ENCODE assay signal across 17 cellular contexts in the genomic region with DNA sequence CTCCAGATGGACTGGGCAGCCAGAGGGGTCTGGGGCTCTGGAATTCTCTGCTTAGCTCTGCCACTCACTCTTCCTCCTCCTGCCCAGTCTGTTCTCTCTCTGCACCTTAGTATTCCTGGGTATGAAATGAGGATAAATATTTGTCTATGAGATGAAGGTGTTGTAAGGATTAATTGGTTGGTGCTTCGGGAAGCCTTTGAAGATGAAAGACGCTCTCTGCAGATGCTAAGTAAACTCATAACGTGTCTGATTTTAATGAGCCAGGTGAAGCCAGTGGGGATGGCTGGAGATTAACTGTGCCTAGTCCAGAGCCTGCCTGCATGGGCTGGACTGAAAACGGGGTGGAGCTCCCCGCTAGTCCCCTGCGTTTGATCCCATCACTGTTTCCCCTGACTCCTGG. TPM values are rescaled to one million over a fixed set of nuclear protein-coding genes. Genes with fewer than 3 reads are reported as not detected.
DNase-seq lines count a peak whose midpoint lies in the region; ATAC-seq, FAIRE-seq and TF ChIP-seq lines count a peak whose summit lies in the region.
"Had no signal": no experiment of that assay in that cellular context is flagged by ENCODE, and none has a peak within 500 bp of the region (broad histone marks: within the 10 kb centered on the region; RNA-seq: fewer than 3 reads in every experiment).

No MANE protein-coding gene starts in this region.

- intact Hi-C loops in colonic mucosa (cut with DNase I) (loop anchor here (5.0 kb wide), 1 partner anchor 38 kb away; no protein-coding TSS in a partner anchor), right lobe of liver (cut with DNase I) (no loop called here)

- no peak for FAIRE-seq in D721Med (lab: Jason Lieb, UNC)
- FAIRE-seq: G401.6, GM12891, GM19239 had no signal

- H3K27me3 ChIP-seq in colonic mucosa (no peaks in the 10 kb centered on the region), right lobe of liver (no peaks in the 10 kb centered on the region)

- H3K9ac ChIP-seq in colonic mucosa (ENCODE audit: low read depth in 2 of 2, low read length in 2 of 2) = no peak overlapping the region

- H3K4me3 ChIP-seq in HEK293 (ENCODE audit: low read depth, low read length) (no peak overlapping the region), colonic mucosa (no peak overlapping the region), right lobe of liver (no peak overlapping the region)

- no peak for ATAC-seq in right lobe of liver
- ATAC-seq: CD8-positive, alpha-beta T cell had no signal

- in situ Hi-C loops in KBM-7 (cut with MboI; ENCODE audit: low pct_unique_long_range_greater_than_20kb, low sequenced_read_pairs) = no loop called here

- 54% methylated on average over 4 of the region's 6 CpGs for WGBS in right lobe of liver (ENCODE audit: insufficient coverage, low coverage, low lambda C conversion rate, missing lambda C conversion rate)

- no peaks in the 10 kb centered on the region; the same call in 1 of the 2 replicates for H3K4me1 ChIP-seq in HEK293 (ENCODE audit: control insufficient read depth, insufficient read depth, low read length)
- peaks cover 14% of the 10 kb centered on the region for H3K4me1 ChIP-seq in colonic mucosa
- H3K4me1 ChIP-seq in right lobe of liver = peaks cover 0 to 46% (median 27%) of the 10 kb centered on the region in 4 donors

- CTCF ChIA-PET in HEK293 (lab: Yijun Ruan, JAX) = interaction anchor here (1.0 kb wide), 1 partner anchor 41 kb away, joined by 3 read pairs; no protein-coding TSS in a partner anchor

- POLR2A ChIA-PET in HEK293 (lab: Yijun Ruan, JAX) = no interaction called here

- DNase-seq in colonic mucosa (peak; percentile 32), right lobe of liver (no peak), KBM-7 (no peak), cerebellum (ENCODE audit: low spot score) (no peak), D721Med (ENCODE audit: insufficient read length, low spot score) (no peak)
- DNase-seq: CD8-positive, alpha-beta T cell; COR-L47; DMS79 treated with DMSO at 0.1 percent for 48 hours; EL; GOT3; H9 had no signal

- no peak overlapping the region for H3K27ac ChIP-seq in HEK293 (ENCODE audit: extremely low read depth, low read depth, low read length)
- H3K27ac ChIP-seq in colonic mucosa = no peak overlapping the region
- H3K27ac ChIP-seq in right lobe of liver = peak overlapping the region in 2 of 3 donors; percentile 86 to 87

- TF ChIP-seq CTCF in HEK293 (tag by site-specific recombination; IDR thresholded peaks at IDR 0.05) = no peak
- no peak for TF ChIP-seq CTCF in colonic mucosa (IDR thresholded peaks at IDR 0.05)
- TF ChIP-seq CTCF in right lobe of liver (IDR thresholded peaks at IDR 0.05) = no peak
- no peak for TF ChIP-seq CTCF in D721Med (IDR thresholded peaks at IDR 0.05; ENCODE audit: insufficient read depth, missing control alignments)

- H3K9me3 ChIP-seq in HEK293 (ENCODE audit: control insufficient read depth, insufficient read depth, low read depth, low read length) (no peaks in the 10 kb centered on the region), colonic mucosa (no peaks in the 10 kb centered on the region), right lobe of liver (no peaks in the 10 kb centered on the region)

- no peak for TF ChIP-seq POLR2A in right lobe of liver (IDR thresholded peaks at IDR 0.05)

- H3K36me3 ChIP-seq in HEK293 (ENCODE audit: control insufficient read depth in 2 of 2, insufficient read depth in 1 of 2, low read length in 2 of 2) (no peaks in the 10 kb centered on the region), colonic mucosa (no peaks in the 10 kb centered on the region), right lobe of liver (no peaks in the 10 kb centered on the region)

TF ChIP-seq in HEK293, 187 proteins besides CTCF, POLR2A, EP300 and RAD21:
- no peak for TF ChIP-seq ZNF121 (tag by site-specific recombination; IDR thresholded peaks at IDR 0.05)
- TF ChIP-seq ZBTB26 (tag by site-specific recombination; optimal IDR thresholded peaks at IDR 0.05) = no peak
- TF ChIP-seq ZNF558 (tag by site-specific recombination; IDR thresholded peaks at IDR 0.05) = peak; percentile 77
- no peak for TF ChIP-seq ZNF707 (tag by site-specific recombination; IDR thresholded peaks at IDR 0.05)
- TF ChIP-seq ZBTB21 (tag by site-specific recombination; IDR thresholded peaks at IDR 0.05) = no peak

RNA-seq across cellular contexts. Expression of gene TCP11, which starts 23.1 kb away (rescaled TPM):
- total RNA-seq in colonic mucosa (not detected), right lobe of liver (under 1 TPM in 1 of 6 experiments, not detected in 5; 0.31 TPM), cerebellum (not detected)
- total RNA-seq: A673; CD8-positive, alpha-beta T cell; H9; HT-29 had no signal

RNA-seq across cellular contexts. Expression of gene SCUBE3, which starts 49.5 kb away (rescaled TPM):
- total RNA-seq in colonic mucosa (under 1 TPM; 0.20 to 0.74 TPM), right lobe of liver (under 1 TPM in 4 of 6 experiments, not detected in 2; 0.05 to 0.11 (median 0.07) TPM), cerebellum (2.5 TPM)
- total RNA-seq: CD8-positive, alpha-beta T cell; HT-29 had no signal

Comparison
In these comparisons a context has a peak if more than half of its experiments do, and no peak if none do; other contexts are left out.
1. H3K27ac ChIP-seq: peak in right lobe of liver (2 of 3); none in HEK293 (single experiment) and colonic mucosa (single experiment).